In the genomic region with DNA sequence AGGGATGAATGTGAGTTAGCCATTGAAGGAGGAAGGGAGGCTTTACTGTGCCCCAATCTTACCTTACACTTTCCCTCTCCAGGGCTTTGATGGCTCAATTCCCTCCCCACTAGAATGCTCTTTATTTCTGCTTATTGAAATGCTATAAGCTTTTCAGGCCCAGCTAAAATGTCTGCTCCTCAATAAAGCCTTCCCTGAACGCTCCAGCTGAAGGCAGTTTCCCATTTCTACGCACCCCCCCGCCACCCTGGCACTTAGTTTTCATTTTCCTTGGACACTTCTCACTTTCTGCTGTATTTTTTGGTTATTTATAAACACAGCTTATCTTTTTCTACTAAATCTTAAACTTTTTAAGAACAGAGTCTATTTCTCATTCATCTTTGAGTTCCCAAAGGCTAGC, we compare ENCODE assay signal across 17 cellular contexts. TPM values are rescaled to one million over a fixed set of nuclear protein-coding genes. Genes with fewer than 3 reads are reported as not detected.
A peak's percentile ranks its signal among the peaks of the same experiment; 100 is the strongest.
DNase-seq lines count a peak whose midpoint lies in the region; ATAC-seq and TF ChIP-seq lines count a peak whose summit lies in the region.
"Had no signal": no experiment of that assay in that cellular context is flagged by ENCODE, and none has a peak within 500 bp of the region (broad histone marks: within the 10 kb centered on the region; RNA-seq: fewer than 3 reads in every experiment).

No MANE protein-coding gene starts in this region.

- ATAC-seq in GM21526 (IDR thresholded peaks at IDR 0.05; ENCODE audit: low FRiP score, unreplicated experiment) (no peak), GM21381 (IDR thresholded peaks at IDR 0.05; ENCODE audit: unreplicated experiment) (no peak)
- ATAC-seq: A549 had no signal

- in situ Hi-C loops in HAP-1 (cut with MboI; ENCODE audit: low sequenced_read_pairs): no loop called here

- no peaks in the 10 kb centered on the region for H3K27me3 ChIP-seq in HAP-1 (ENCODE audit: low read depth)
- H3K27me3 ChIP-seq in ascending aorta: no peaks in the 10 kb centered on the region
- no peaks in the 10 kb centered on the region for H3K27me3 ChIP-seq in layer of hippocampus (ENCODE audit: control insufficient read depth, insufficient read depth, low read length)
- no peaks in the 10 kb centered on the region for H3K27me3 ChIP-seq in suprapubic skin

- 75% methylated on average over 3 of the region's 3 CpGs for WGBS in suprapubic skin

- no peaks in the 10 kb centered on the region for H3K36me3 ChIP-seq in HAP-1 (replicated peaks)
- no peaks in the 10 kb centered on the region for H3K36me3 ChIP-seq in ascending aorta
- H3K36me3 ChIP-seq in suprapubic skin: no peaks in the 10 kb centered on the region

- no peak for TF ChIP-seq POLR2A in suprapubic skin (IDR thresholded peaks at IDR 0.05)

- DNase-seq in HAP-1 (ENCODE audit: low spot score in 2 of 2): peak; percentile 52 to 56
- DNase-seq in ascending aorta (ENCODE audit: low spot score in 2 of 2): peak in 1 of 2 donors; percentile 28
- no peak for DNase-seq in suprapubic skin (ENCODE audit: low spot score in 2 of 2)
- no peak for DNase-seq in NOMO-1 (lab: John Stamatoyannopoulos, UW; ENCODE audit: unreplicated experiment in 2 of 2)
- DNase-seq: DMS 273 treated with DMSO at 0.1 percent for 48 hours, H9, NCI-H1417, NCI-H1930, NCI-H2171, NCI-H446, NCI-H69, RPMI8226, SIG-M5 had no signal

- H3K4me3 ChIP-seq in HAP-1 (no peak overlapping the region), ascending aorta (no peak overlapping the region), suprapubic skin (no peak overlapping the region)
- H3K4me3 ChIP-seq: A549 had no signal

- intact Hi-C loops in ascending aorta (cut with DNase I): no loop called here

- H3K27ac ChIP-seq in ascending aorta (peak overlapping the region; percentile 49 to 65), layer of hippocampus (ENCODE audit: low read depth, low read length) (peak overlapping the region; percentile 81), suprapubic skin (peak overlapping the region; percentile 12)
- H3K27ac ChIP-seq: A549 had no signal

- TF ChIP-seq CTCF in ascending aorta (IDR thresholded peaks at IDR 0.05) (no peak), suprapubic skin (IDR thresholded peaks at IDR 0.05) (no peak)

- H3K4me1 ChIP-seq in HAP-1 (peaks cover 28% of the 10 kb centered on the region), ascending aorta (peaks cover 0 to 10% of the 10 kb centered on the region in 2 donors), suprapubic skin (peaks cover 19% of the 10 kb centered on the region)
- H3K4me1 ChIP-seq: A549 had no signal

- no peaks in the 10 kb centered on the region for H3K9me3 ChIP-seq in HAP-1
- no peaks in the 10 kb centered on the region for H3K9me3 ChIP-seq in ascending aorta
- no peaks in the 10 kb centered on the region for H3K9me3 ChIP-seq in suprapubic skin
- H3K9me3 ChIP-seq: A549 had no signal

- no peak for TF ChIP-seq EP300 in suprapubic skin (IDR thresholded peaks at IDR 0.05)

RNA-seq across cellular contexts. Expression of a gene that starts 7.1 kb away (rescaled TPM):
- total RNA-seq in ascending aorta: 20.5 TPM
- 10 to 100 TPM; 28.2 to 35.1 (median 31.0) TPM for total RNA-seq in suprapubic skin

RNA-seq across cellular contexts. Expression of a gene that starts 7.7 kb away (rescaled TPM):
- total RNA-seq in ascending aorta: 9.3 TPM
- total RNA-seq in suprapubic skin: 10 to 100 TPM; 10.6 to 33.2 (median 28.0) TPM

RNA-seq across cellular contexts. Expression of a gene that starts 30.4 kb away (rescaled TPM):
- total RNA-seq in ascending aorta (not detected), suprapubic skin (10 to 100 TPM; 27.4 to 84.8 (median 46.7) TPM)

RNA-seq across cellular contexts. Expression of a gene that starts 41.6 kb away (rescaled TPM):
- total RNA-seq in ascending aorta (11.8 TPM), suprapubic skin (10 to 100 TPM; 45.8 to 89.2 (median 52.9) TPM)

Comparison
In these comparisons a context has a peak if more than half of its experiments do, and no peak if none do; other contexts are left out.
1. DNase-seq: peak in HAP-1 (2 of 2); none in suprapubic skin (0 of 2) and NOMO-1 (0 of 2).
2. H3K27ac ChIP-seq: peak in every context shown above with its lines; median percentile 81 in layer of hippocampus; 57 in ascending aorta; 12 in suprapubic skin.
3. RNA of a gene that starts 30.4 kb away (total RNA-seq): 27.4 to 84.8 TPM in suprapubic skin; not detected in ascending aorta (single experiment); every median in the first group is over 10 times any median in the second.